In genomic region chr2:232491139-232491780, GRCh38 we compare ENCODE assay signal across 1 cellular context.
TF ChIP-seq lines count a peak whose summit lies in the region.

No MANE protein-coding gene starts in this region.

TF ChIP-seq in HepG2, 621 proteins besides CTCF, POLR2A, EP300 and RAD21:
- TF ChIP-seq ZBTB40 (IDR thresholded peaks at IDR 0.05) (no peak), ZBTB40 (CRISPR knock-in tag; IDR thresholded peaks at IDR 0.05) (no peak), HMG20B (CRISPR knock-in tag; conservative IDR thresholded peaks at IDR 0.05) (no peak), PRDM10 (CRISPR knock-in tag; IDR thresholded peaks at IDR 0.05; ENCODE audit: low read depth) (no peak), SOX5 (CRISPR knock-in tag; IDR thresholded peaks at IDR 0.05; ENCODE audit: borderline replicate concordance) (no peak), ZNF10 (CRISPR knock-in tag; IDR thresholded peaks at IDR 0.05; ENCODE audit: borderline replicate concordance, low read depth) (no peak), USF2 (IDR thresholded peaks at IDR 0.05; ENCODE audit: low read depth, low read length) (no peak), USF2 (CRISPR knock-in tag; IDR thresholded peaks at IDR 0.05; ENCODE audit: borderline replicate concordance) (no peak), JUNB (CRISPR knock-in tag; IDR thresholded peaks at IDR 0.05; ENCODE audit: borderline replicate concordance) (no peak), SRSF4 (IDR thresholded peaks at IDR 0.05; ENCODE audit: low read depth, low read length, poor library complexity, severe bottlenecking) (no peak), POGZ (CRISPR knock-in tag; IDR thresholded peaks at IDR 0.05) (no peak), SOX6 (IDR thresholded peaks at IDR 0.05) (no peak), SOX6 (CRISPR knock-in tag; IDR thresholded peaks at IDR 0.05) (no peak), ZBTB38 (CRISPR knock-in tag; IDR thresholded peaks at IDR 0.05) (no peak), ZNF205 (CRISPR knock-in tag; IDR thresholded peaks at IDR 0.05) (no peak), ZNF564 (CRISPR knock-in tag; IDR thresholded peaks at IDR 0.05) (no peak)
